In the genomic region with DNA sequence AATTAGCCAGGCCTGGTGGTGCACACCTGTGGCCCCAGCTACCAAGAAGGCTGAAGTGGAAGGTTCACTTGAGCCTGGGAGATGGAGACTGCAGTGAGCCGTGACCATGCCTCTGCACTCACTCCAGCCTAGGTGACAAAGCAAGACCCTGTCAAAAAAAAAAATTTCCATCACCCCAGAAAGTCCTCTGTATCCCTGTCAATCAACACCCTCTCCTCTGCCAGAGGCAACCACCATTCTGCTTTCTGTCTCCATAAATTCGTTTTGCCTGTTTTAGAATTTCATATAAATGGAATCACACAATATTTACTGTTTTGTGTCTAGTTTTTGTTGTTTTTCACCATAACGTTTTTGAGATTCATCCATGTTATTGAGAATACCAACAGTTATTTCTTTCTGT, we compare ENCODE assay signal across 21 cellular contexts.
"Had no signal": no experiment of that assay in that cellular context is flagged by ENCODE, and none has a peak within 500 bp of the region (broad histone marks: within the 10 kb centered on the region; RNA-seq: fewer than 3 reads in every experiment).

No MANE protein-coding gene starts in this region.

- H3K4me3 ChIP-seq: esophagus muscularis mucosa, gastrocnemius medialis, heart right ventricle, mucosa of descending colon, spleen, tibial nerve, upper lobe of right lung, vagina had no signal

- H3K27me3 ChIP-seq: esophagus muscularis mucosa, gastrocnemius medialis, heart right ventricle, neutrophil, spleen, tibial nerve, upper lobe of right lung, vagina had no signal

- H3K27me3 Mint-ChIP-seq: effector memory CD8-positive, alpha-beta T cell; naive thymus-derived CD8-positive, alpha-beta T cell; stimulated activated memory B cell treated with anti-CD40 and anti-IgM and Interleukin-4, amounts not matched to agents 10 μg/mL and 1 μg/mL and 100 μg/mL, for 72 hours; stimulated activated naive CD8-positive, alpha-beta T cell treated with anti-CD3 and anti-CD28 coated beads, Interleukin-15, Interleukin-2, amounts not matched to agents 100 ng/mL and 50 ng/mL, for 24 hours had no signal

- ATAC-seq: effector memory CD8-positive, alpha-beta T cell; gastrocnemius medialis; heart right ventricle; left lobe of liver; mucosa of descending colon; naive thymus-derived CD8-positive, alpha-beta T cell; sciatic nerve; stimulated activated memory B cell treated with anti-CD40 and anti-IgM and Interleukin-4, amounts not matched to agents 10 μg/mL and 1 μg/mL and 100 μg/mL, for 72 hours; upper lobe of right lung had no signal

- FAIRE-seq: islet of Langerhans had no signal

- H3K36me3 Mint-ChIP-seq: stimulated activated memory B cell treated with anti-CD40 and anti-IgM and Interleukin-4, amounts not matched to agents 10 μg/mL and 1 μg/mL and 100 μg/mL, for 72 hours had no signal

- H3K27ac Mint-ChIP-seq: effector memory CD8-positive, alpha-beta T cell; stimulated activated memory B cell treated with anti-CD40 and anti-IgM and Interleukin-4, amounts not matched to agents 10 μg/mL and 1 μg/mL and 100 μg/mL, for 72 hours; stimulated activated naive CD8-positive, alpha-beta T cell treated with anti-CD3 and anti-CD28 coated beads, Interleukin-15, Interleukin-2, amounts not matched to agents 100 ng/mL and 50 ng/mL, for 24 hours had no signal

- H3K4me3 Mint-ChIP-seq: effector memory CD8-positive, alpha-beta T cell; stimulated activated memory B cell treated with anti-CD40 and anti-IgM and Interleukin-4, amounts not matched to agents 10 μg/mL and 1 μg/mL and 100 μg/mL, for 72 hours; stimulated activated naive CD8-positive, alpha-beta T cell treated with anti-CD3 and anti-CD28 coated beads, Interleukin-15, Interleukin-2, amounts not matched to agents 100 ng/mL and 50 ng/mL, for 24 hours had no signal

- H3K27ac ChIP-seq: epithelial cell of prostate, esophagus muscularis mucosa, gastrocnemius medialis, heart right ventricle, neutrophil, spleen, tibial nerve, upper lobe of right lung, vagina had no signal

- DNase-seq: effector memory CD8-positive, alpha-beta T cell; gastrocnemius medialis; heart right ventricle; hypothalamus; naive thymus-derived CD8-positive, alpha-beta T cell; spleen; stimulated activated CD4-positive, alpha-beta T cell treated with anti-CD3 and anti-CD28 coated beads, Interleukin-15, amount 100 ng/mL, for 24 hours; stimulated activated CD4-positive, alpha-beta T cell treated with anti-CD3 and anti-CD28 coated beads, Interleukin-1b, Interleukin-23, amount 100 ng/mL, for 48 hours; stimulated activated CD4-positive, alpha-beta T cell treated with anti-CD3 and anti-CD28 coated beads, Interleukin-4, amount 100 ng/mL, for 24 hours; upper lobe of right lung had no signal

- H3K36me3 ChIP-seq: esophagus muscularis mucosa, gastrocnemius medialis, heart right ventricle, neutrophil, spleen, tibial nerve, upper lobe of right lung, vagina had no signal

- H3K4me1 Mint-ChIP-seq: stimulated activated memory B cell treated with anti-CD40 and anti-IgM and Interleukin-4, amounts not matched to agents 10 μg/mL and 1 μg/mL and 100 μg/mL, for 72 hours had no signal

- H3K4me1 ChIP-seq: spleen, upper lobe of right lung had no signal
